8 cellular contexts compared by ENCODE assay signal in genomic region chrX:15973299-15973698, GRCh38.
DNase-seq lines count a peak whose midpoint lies in the region; ATAC-seq and TF ChIP-seq lines count a peak whose summit lies in the region.

No MANE protein-coding gene starts in this region.

- H3K4me3 ChIP-seq in gastroesophageal sphincter, result no peak overlapping the region

- no peaks in the 10 kb centered on the region for H3K36me3 ChIP-seq in gastroesophageal sphincter

- H3K27me3 ChIP-seq in gastroesophageal sphincter, result no peaks in the 10 kb centered on the region

- peak; percentile 2 for DNase-seq in activated naive CD4-positive, alpha-beta T cell treated with Interleukin-2 at 50 U/mL for 16 hours
- no peak for DNase-seq in activated naive CD4-positive, alpha-beta T cell treated with anti-CD3 and anti-CD28 coated beads, Interleukin-2, amount 50 U/mL, for 16 hours
- DNase-seq in T-helper 9 cell (peak; percentile 0), putamen (ENCODE audit: low spot score) (peak; percentile 35)
- DNase-seq in activated effector memory CD4-positive, alpha-beta T cell treated with anti-CD3 and anti-CD28 coated beads, Interleukin-2, amount 50 U/mL, for 16 hours, result no peak

- TF ChIP-seq EP300 in gastroesophageal sphincter (IDR thresholded peaks at IDR 0.05), result no peak

- whole genome bisulfite sequencing in gastroesophageal sphincter (ENCODE audit: low coverage in 1 of 2), 2 donors, result 71% methylated on average over 1 of the region's 2 CpGs; no CpG with 5 or more reads in 1 of the 2 donors

- peak; percentile 74 for ATAC-seq in HG03378 (IDR thresholded peaks at IDR 0.05; ENCODE audit: unreplicated experiment)
- ATAC-seq in gastroesophageal sphincter, result peak; percentile 33
- no peak for ATAC-seq in HG03457 (IDR thresholded peaks at IDR 0.05; ENCODE audit: unreplicated experiment)

- H3K27ac ChIP-seq in gastroesophageal sphincter, result no peak overlapping the region

- no peaks in the 10 kb centered on the region for H3K4me1 ChIP-seq in gastroesophageal sphincter

- TF ChIP-seq POLR2A in gastroesophageal sphincter (IDR thresholded peaks at IDR 0.05), result no peak

- no peaks in the 10 kb centered on the region for H3K9me3 ChIP-seq in gastroesophageal sphincter

- TF ChIP-seq CTCF in gastroesophageal sphincter (IDR thresholded peaks at IDR 0.05), result peak in 2 of 4 experiments; percentile 10 to 55

Comparison
In these comparisons a context has a peak if more than half of its experiments do, and no peak if none do; other contexts are left out.
1. DNase-seq: peak in activated naive CD4-positive, alpha-beta T cell treated with Interleukin-2 at 50 U/mL for 16 hours (single experiment), T-helper 9 cell (single experiment) and putamen (single experiment); none in activated naive CD4-positive, alpha-beta T cell treated with anti-CD3 and anti-CD28 coated beads, Interleukin-2, amount 50 U/mL, for 16 hours (single experiment) and activated effector memory CD4-positive, alpha-beta T cell treated with anti-CD3 and anti-CD28 coated beads, Interleukin-2, amount 50 U/mL, for 16 hours (single experiment).